Comparison of ENCODE assay signal across 1 cellular context in the genomic region with DNA sequence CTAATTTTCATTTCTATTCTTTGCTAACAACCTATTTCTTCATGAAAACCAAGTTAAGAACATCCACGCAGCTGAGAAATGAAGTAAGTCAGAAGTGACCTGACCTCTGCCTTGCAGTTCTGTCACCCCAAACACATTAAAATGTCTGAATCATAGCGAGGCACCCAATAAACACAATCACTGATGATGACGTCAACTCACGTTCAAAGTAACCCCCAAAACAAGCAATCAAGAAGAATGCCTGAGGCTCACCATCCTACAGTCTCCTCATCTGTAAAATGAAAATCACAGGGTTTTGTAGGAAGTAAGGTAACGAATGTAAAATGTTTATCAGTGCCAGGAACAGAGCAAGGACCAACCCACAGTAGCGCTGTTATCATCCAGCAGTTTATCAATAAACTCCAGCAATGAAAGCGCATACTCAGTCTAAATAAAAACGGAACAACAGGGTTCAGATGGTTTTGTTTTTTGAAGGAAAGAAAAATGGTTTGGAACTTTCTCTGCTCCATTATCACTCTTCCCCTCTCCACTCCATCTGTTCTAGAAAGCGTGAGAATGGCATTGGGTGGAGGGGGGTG.
TF ChIP-seq lines count a peak whose summit lies in the region.

No MANE protein-coding gene starts in this region.

TF ChIP-seq in K562, 482 proteins besides CTCF, POLR2A, EP300 and RAD21 (continued from another document):
- no peak for TF ChIP-seq ZNF224 (CRISPR knock-in tag; IDR thresholded peaks at IDR 0.05)
- no peak for TF ChIP-seq PRPF4 (IDR thresholded peaks at IDR 0.05; ENCODE audit: insufficient read depth, low read depth, low read length, poor library complexity, severe bottlenecking)
- TF ChIP-seq, protein P1, sequence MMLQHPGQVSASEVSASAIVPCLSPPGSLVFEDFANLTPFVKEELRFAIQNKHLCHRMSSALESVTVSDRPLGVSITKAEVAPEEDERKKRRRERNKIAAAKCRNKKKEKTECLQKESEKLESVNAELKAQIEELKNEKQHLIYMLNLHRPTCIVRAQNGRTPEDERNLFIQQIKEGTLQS (IDR thresholded peaks at IDR 0.05), result peak; percentile 89
- TF ChIP-seq, protein P1 (CRISPR knock-in tag; conservative IDR thresholded peaks at IDR 0.05), result no peak
- no peak for TF ChIP-seq BDP1 (IDR thresholded peaks at IDR 0.05; ENCODE audit: insufficient read depth, insufficient read length)
- no peak for TF ChIP-seq CCNT2 (IDR thresholded peaks at IDR 0.05; ENCODE audit: borderline replicate concordance, extremely low read depth, insufficient read length, low read depth, low read length)
- no peak for TF ChIP-seq TGIF2 (CRISPR knock-in tag; IDR thresholded peaks at IDR 0.05)
- TF ChIP-seq RB1 (IDR thresholded peaks at IDR 0.05; ENCODE audit: low read depth), result no peak
- no peak for TF ChIP-seq ZNF324 (CRISPR knock-in tag; IDR thresholded peaks at IDR 0.05)
- TF ChIP-seq, protein P2, sequence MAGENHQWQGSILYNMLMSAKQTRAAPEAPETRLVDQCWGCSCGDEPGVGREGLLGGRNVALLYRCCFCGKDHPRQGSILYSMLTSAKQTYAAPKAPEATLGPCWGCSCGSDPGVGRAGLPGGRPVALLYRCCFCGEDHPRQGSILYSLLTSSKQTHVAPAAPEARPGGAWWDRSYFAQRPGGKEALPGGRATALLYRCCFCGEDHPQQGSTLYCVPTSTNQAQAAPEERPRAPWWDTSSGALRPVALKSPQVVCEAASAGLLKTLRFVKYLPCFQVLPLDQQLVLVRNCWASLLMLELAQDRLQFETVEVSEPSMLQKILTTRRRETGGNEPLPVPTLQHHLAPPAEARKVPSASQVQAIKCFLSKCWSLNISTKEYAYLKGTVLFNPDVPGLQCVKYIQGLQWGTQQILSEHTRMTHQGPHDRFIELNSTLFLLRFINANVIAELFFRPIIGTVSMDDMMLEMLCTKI (IDR thresholded peaks at IDR 0.05; ENCODE audit: partially characterized antibody), result no peak
- no peak for TF ChIP-seq ZFP1 (CRISPR knock-in tag; IDR thresholded peaks at IDR 0.05)
- no peak for TF ChIP-seq RHOXF2B (CRISPR knock-in tag; conservative IDR thresholded peaks at IDR 0.05)
- TF ChIP-seq, protein P3, sequence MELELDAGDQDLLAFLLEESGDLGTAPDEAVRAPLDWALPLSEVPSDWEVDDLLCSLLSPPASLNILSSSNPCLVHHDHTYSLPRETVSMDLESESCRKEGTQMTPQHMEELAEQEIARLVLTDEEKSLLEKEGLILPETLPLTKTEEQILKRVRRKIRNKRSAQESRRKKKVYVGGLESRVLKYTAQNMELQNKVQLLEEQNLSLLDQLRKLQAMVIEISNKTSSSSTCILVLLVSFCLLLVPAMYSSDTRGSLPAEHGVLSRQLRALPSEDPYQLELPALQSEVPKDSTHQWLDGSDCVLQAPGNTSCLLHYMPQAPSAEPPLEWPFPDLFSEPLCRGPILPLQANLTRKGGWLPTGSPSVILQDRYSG (tag; conservative IDR thresholded peaks at IDR 0.05; ENCODE audit: low read depth), result no peak
- TF ChIP-seq NCOA6 (IDR thresholded peaks at IDR 0.05), result no peak
- no peak for TF ChIP-seq ZNF3 (CRISPR knock-in tag; IDR thresholded peaks at IDR 0.05)
- no peak for TF ChIP-seq GABPA (tag; conservative IDR thresholded peaks at IDR 0.05; ENCODE audit: low read depth)
- no peak for TF ChIP-seq SMARCA5 (IDR thresholded peaks at IDR 0.05)
- no peak for TF ChIP-seq STAT5A (IDR thresholded peaks at IDR 0.05; ENCODE audit: borderline replicate concordance, low read length)
- no peak for TF ChIP-seq ZEB2 (IDR thresholded peaks at IDR 0.05)
- no peak for TF ChIP-seq ZNF695 (CRISPR knock-in tag; IDR thresholded peaks at IDR 0.05)
- no peak for TF ChIP-seq FOXP1 (CRISPR knock-in tag; IDR thresholded peaks at IDR 0.05)
- no peak for TF ChIP-seq FOXK1 (CRISPR knock-in tag; IDR thresholded peaks at IDR 0.05; ENCODE audit: borderline replicate concordance)
- no peak for TF ChIP-seq NFYB (IDR thresholded peaks at IDR 0.05; ENCODE audit: extremely low read depth, insufficient read length)
- TF ChIP-seq, protein P4, sequence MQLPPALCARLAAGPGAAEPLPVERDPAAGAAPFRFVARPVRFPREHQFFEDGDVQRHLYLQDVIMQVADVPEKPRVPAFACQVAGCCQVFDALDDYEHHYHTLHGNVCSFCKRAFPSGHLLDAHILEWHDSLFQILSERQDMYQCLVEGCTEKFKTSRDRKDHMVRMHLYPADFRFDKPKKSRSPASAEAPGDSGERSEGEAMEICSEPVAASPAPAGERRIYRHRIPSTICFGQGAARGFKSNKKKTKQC (CRISPR knock-in tag; IDR thresholded peaks at IDR 0.05), result no peak
- TF ChIP-seq, protein P5, sequence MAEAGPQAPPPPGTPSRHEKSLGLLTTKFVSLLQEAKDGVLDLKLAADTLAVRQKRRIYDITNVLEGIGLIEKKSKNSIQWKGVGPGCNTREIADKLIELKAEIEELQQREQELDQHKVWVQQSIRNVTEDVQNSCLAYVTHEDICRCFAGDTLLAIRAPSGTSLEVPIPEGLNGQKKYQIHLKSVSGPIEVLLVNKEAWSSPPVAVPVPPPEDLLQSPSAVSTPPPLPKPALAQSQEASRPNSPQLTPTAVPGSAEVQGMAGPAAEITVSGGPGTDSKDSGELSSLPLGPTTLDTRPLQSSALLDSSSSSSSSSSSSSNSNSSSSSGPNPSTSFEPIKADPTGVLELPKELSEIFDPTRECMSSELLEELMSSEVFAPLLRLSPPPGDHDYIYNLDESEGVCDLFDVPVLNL (CRISPR knock-in tag; IDR thresholded peaks at IDR 0.05; ENCODE audit: low read depth), result no peak
